ENCODE assay signal across 8 cellular contexts in the genomic region with DNA sequence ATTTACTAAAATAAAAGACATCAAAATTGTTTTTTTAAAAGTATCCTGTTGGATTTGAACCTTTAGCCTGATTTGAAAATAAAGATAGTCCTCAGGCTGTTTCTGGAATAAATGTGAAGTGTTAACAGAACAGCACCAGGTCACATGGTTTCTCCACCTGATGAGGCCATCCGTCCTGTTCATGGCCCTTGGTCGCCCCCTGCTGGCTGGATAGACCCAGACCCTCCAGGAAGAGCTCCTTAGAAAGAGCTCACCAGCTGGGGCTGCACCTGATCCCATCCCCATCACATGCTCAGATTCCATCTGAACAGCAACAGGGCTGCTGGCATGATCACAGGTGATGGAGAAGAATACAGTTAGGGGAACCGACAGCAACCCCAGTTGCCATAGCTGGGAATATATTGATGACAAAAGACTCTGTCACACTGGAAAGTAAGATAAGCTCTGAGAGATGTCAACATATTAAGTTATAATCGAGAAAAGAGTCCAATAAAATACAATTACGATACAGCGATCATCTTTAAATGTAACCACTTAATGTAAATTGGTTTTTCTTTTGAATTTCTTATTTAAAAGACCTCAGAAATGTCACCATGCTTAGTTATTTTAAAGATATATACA. TPM values are rescaled to one million over a fixed set of nuclear protein-coding genes. Genes with fewer than 3 reads are reported as not detected.
DNase-seq lines count a peak whose midpoint lies in the region; ATAC-seq lines count a peak whose summit lies in the region.

No MANE protein-coding gene starts in this region.

- peak; percentile 100 for ATAC-seq in GM18498 (IDR thresholded peaks at IDR 0.05; ENCODE audit: unreplicated experiment)
- ATAC-seq in HG02763 (IDR thresholded peaks at IDR 0.05; ENCODE audit: unreplicated experiment), result peak; percentile 99
- peak; percentile 89 to 100 (median 94) for ATAC-seq in T-cell (replicated peaks in 1 of 4)
- ATAC-seq in left cardiac atrium, result peak; percentile 87 to 94
- ATAC-seq in sciatic nerve, result peak; percentile 94

- H3K4me3 Mint-ChIP-seq in T-cell, result no peak overlapping the region

- no peaks in the 10 kb centered on the region for H3K27me3 ChIP-seq in adipocyte (replicated peaks; ENCODE audit: control insufficient read depth, insufficient read depth, low read length)

- H3K9me3 ChIP-seq in adipocyte (ENCODE audit: control insufficient read depth, low read length), result no peaks in the 10 kb centered on the region

- no peak overlapping the region for H3K4me3 ChIP-seq in adipocyte (ENCODE audit: low read length)

- no peaks in the 10 kb centered on the region for H3K4me1 ChIP-seq in adipocyte (ENCODE audit: control insufficient read depth, insufficient read depth, low read length)

- POLR2A ChIA-PET in T-cell (lab: Charles Lee), result no interaction called here

- no peaks in the 10 kb centered on the region for H3K36me3 ChIP-seq in adipocyte (ENCODE audit: control insufficient read depth, insufficient read depth, low read length, severe bottlenecking)

- no peak overlapping the region for H3K27ac Mint-ChIP-seq in T-cell

- H3K9ac ChIP-seq in adipocyte (ENCODE audit: low read length), result no peak overlapping the region

- CTCF ChIA-PET in T-cell (lab: Charles Lee), result interaction anchor here (0.6 to 1.4 kb wide), 21 partner anchors 8 to 887 kb away, joined by 3 to 14 read pairs (median 4); a partner anchor contains a TSS

- H3K27me3 Mint-ChIP-seq in T-cell, result peaks cover 2 to 11% of the 10 kb centered on the region in 2 donors

- no peaks in the 10 kb centered on the region for H3K9me3 Mint-ChIP-seq in T-cell

- H3K36me3 Mint-ChIP-seq in T-cell, result no peaks in the 10 kb centered on the region

- intact Hi-C loops in left cardiac atrium (cut with DNase I) (no loop called here), sciatic nerve (cut with DNase I) (no loop called here)

- DNase-seq in NCI-H1105 treated with DMSO at 0.1 percent for 48 hours (lab: John Stamatoyannopoulos, UW) (peak; percentile 79), T-cell (peak; percentile 66 to 89 (median 80)), adipocyte (ENCODE audit: low read depth) (peak; percentile 86), left cardiac atrium (peak; percentile 87), sciatic nerve (ENCODE audit: low spot score) (peak; percentile 93), OCI-M2 (lab: John Stamatoyannopoulos, UW; ENCODE audit: unreplicated experiment) (no peak)

- H3K4me1 Mint-ChIP-seq in T-cell, result no peaks in the 10 kb centered on the region

RNA-seq across cellular contexts. Expression of a gene that starts 4.8 kb away (rescaled TPM):
- not detected for total RNA-seq in T-cell
- not detected for total RNA-seq in left cardiac atrium
- not detected for total RNA-seq in sciatic nerve

RNA-seq across cellular contexts. Expression of a gene that starts 18.4 kb away (rescaled TPM):
- total RNA-seq in T-cell (not detected), left cardiac atrium (not detected), sciatic nerve (not detected)

RNA-seq across cellular contexts. Expression of a gene that starts 41.7 kb away (rescaled TPM):
- total RNA-seq in T-cell (not detected), left cardiac atrium (not detected), sciatic nerve (not detected)

RNA-seq across cellular contexts. Expression of a gene that starts 55.4 kb away (rescaled TPM):
- 1 to 10 TPM in 3 of 5 donors, under 1 TPM in 2; 0.41 to 2.2 (median 1.0) TPM for total RNA-seq in T-cell
- total RNA-seq in left cardiac atrium, result 1 to 10 TPM in 1 of 2 donors, not detected in 1; 1.3 TPM
- 2.3 TPM for total RNA-seq in sciatic nerve

RNA-seq across cellular contexts. Expression of a gene that starts 58.2 kb away (rescaled TPM):
- total RNA-seq in T-cell, result not detected
- not detected for total RNA-seq in left cardiac atrium
- not detected for total RNA-seq in sciatic nerve
